Comparison of ENCODE assay signal across 8 cellular contexts in the genomic region with DNA sequence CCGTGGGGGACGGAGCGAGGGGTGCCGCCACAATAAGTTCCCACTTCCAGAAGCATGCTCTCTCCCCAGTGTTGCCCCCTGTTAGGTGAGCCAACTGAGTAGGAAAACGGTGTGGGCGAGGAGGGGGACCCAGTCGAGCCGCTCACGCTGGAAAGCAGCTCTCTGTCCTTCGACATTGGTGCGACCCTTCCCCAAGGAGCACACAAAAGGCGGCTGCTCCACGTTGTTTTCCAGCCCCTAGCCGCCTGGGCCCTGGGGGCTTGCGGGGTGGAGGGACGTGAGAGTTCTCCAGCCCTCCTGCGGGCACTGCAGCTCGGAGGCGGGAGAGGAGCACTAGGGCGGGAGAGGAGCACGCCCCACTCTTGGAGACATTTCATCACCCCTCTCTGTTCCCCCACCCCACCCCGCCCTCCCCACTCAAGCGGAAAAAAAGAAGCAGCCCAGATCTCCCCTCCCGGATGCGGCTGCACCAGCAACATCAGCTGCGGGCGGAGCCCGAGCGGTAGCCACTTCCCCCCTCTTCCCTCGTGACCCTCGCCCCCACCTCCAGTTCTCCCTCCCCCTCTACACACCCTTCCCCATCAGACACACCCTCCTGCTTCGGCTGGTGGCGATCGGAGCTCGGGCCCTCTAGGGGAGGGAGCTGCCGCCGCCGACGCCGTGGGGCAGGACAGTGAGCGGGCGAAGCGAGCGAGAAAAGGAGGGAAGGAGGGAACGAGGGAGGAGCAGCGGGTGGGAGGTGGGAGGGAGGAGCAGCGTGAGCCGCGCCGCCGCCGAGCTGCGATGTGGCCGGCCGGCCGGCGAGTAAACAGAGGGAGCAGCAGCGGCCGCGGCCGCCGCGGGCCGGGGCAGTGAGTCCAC.
DNase-seq lines count a peak whose midpoint lies in the region; ATAC-seq and TF ChIP-seq lines count a peak whose summit lies in the region.

A gene (plus strand): TSS at position 755 of the 861 bp plus-strand sequence. CDS start 157 bp downstream, outside the sequence.

- no peak for TF ChIP-seq CTCF in 22Rv1 (IDR thresholded peaks at IDR 0.05)

- peak within 1 kb of the TSS; percentile 34 for H3K27ac ChIP-seq in 22Rv1

- DNase-seq in NCI-H2227 (lab: John Stamatoyannopoulos, UW; ENCODE audit: unreplicated experiment) = peak; percentile 93
- peak; percentile 70 for DNase-seq in activated CD4-positive, alpha-beta T cell treated with anti-CD3 and anti-CD28 coated beads for 1 hour
- DNase-seq in cerebellar cortex (ENCODE audit: low spot score) = peak; percentile 37
- DNase-seq in kidney tubule cell (ENCODE audit: low spot score) = peak; percentile 69
- DNase-seq in stimulated activated CD4-positive, alpha-beta T cell treated with anti-CD3 and anti-CD28 coated beads, Interleukin-15, amount 100 ng/mL, for 48 hours (ENCODE audit: low read depth in 2 of 2) = peak; percentile 70 to 72

- peak; percentile 40 for ATAC-seq in GM18519 (IDR thresholded peaks at IDR 0.05; ENCODE audit: low FRiP score, unreplicated experiment)
- ATAC-seq in HG03039 (IDR thresholded peaks at IDR 0.05; ENCODE audit: unreplicated experiment) = peak; percentile 68

Comparison
In these comparisons a context has a peak if more than half of its experiments do, and no peak if none do; other contexts are left out.
1. Peak in every context shown above with its lines: DNase-seq, ATAC-seq and H3K27ac ChIP-seq.
2. DNase-seq: peak in every context shown above with its lines; median percentile 93 in NCI-H2227; 71 in stimulated activated CD4-positive, alpha-beta T cell treated with anti-CD3 and anti-CD28 coated beads, Interleukin-15, amount 100 ng/mL, for 48 hours; 70 in activated CD4-positive, alpha-beta T cell treated with anti-CD3 and anti-CD28 coated beads for 1 hour; 69 in kidney tubule cell; 37 in cerebellar cortex.